ENCODE assay signal across 1 cellular context in genomic region chr2:62001431-62001830, GRCh38.
TF ChIP-seq lines count a peak whose summit lies in the region.

No MANE protein-coding gene starts in this region.

TF ChIP-seq in SK-N-SH treated with all-trans-retinoic acid at 6 μM for 48 hours, 23 proteins besides CTCF, POLR2A, EP300 and RAD21 (continued from another document):
- TF ChIP-seq CREB5 (CRISPR knock-in tag; IDR thresholded peaks at IDR 0.05; ENCODE audit: low read depth), result 0 out of 2 replicates have a peak, but pooled peaks have one; percentile 16
- TF ChIP-seq TSHZ2 (CRISPR knock-in tag; IDR thresholded peaks at IDR 0.05), result peak; percentile 65; the same call in 1 of the 2 replicates
- no peak for TF ChIP-seq ZFP30 (CRISPR knock-in tag; IDR thresholded peaks at IDR 0.05)
- TF ChIP-seq TOX (CRISPR knock-in tag; IDR thresholded peaks at IDR 0.05; ENCODE audit: borderline replicate concordance), result no peak
- TF ChIP-seq SNAI2 (CRISPR knock-in tag; IDR thresholded peaks at IDR 0.05), result no peak
